9 cellular contexts compared by ENCODE assay signal in the genomic region with DNA sequence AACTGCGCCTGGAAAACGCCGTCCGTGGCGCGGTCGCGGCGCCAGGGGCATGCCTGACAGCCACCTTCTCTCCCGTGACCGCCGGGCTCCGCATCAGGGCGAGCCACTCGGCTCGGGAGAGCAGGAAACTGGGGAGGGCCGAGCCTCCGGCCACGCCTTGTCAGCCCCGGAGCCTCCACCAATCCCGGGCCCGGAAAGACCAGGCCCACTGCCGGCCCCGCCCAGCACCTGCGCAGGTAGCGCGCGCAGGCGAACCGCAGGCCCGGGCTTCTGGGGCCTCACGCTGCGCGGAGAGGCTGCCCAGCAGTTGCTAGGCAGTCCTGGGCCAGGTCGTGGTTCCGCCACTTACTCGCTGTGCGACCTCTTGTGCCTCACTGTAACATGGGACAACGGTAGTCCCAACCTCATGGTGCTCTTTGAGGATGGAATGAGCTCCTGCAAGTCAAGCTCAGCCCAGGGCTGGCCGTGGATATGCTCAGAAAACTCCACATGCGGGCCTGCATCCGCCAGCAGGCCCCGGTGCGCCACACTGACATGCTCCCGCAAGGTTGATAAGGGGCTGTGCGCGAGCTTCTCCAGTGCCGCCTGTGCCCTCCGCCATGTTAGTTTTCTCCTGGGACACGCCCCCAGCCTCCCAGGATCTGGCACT.
DNase-seq lines count a peak whose midpoint lies in the region; ATAC-seq and TF ChIP-seq lines count a peak whose summit lies in the region.
"Had no signal": no experiment of that assay in that cellular context is flagged by ENCODE, and none has a peak within 500 bp of the region (broad histone marks: within the 10 kb centered on the region; RNA-seq: fewer than 3 reads in every experiment).

No MANE protein-coding gene starts in this region.

- ATAC-seq in left cardiac atrium (peak; percentile 76 to 90), GM21717 (IDR thresholded peaks at IDR 0.05; ENCODE audit: unreplicated experiment) (no peak)

- H3K36me3 ChIP-seq in prostate gland, result no peaks in the 10 kb centered on the region

- H3K4me3 ChIP-seq in prostate gland, result peak overlapping the region; percentile 21 to 27

- no peaks in the 10 kb centered on the region for H3K27me3 ChIP-seq in prostate gland (replicated peaks; ENCODE audit: insufficient read depth)

- peaks cover 9% of the 10 kb centered on the region for H3K4me1 ChIP-seq in prostate gland (replicated peaks)

- TF ChIP-seq POLR2A in prostate gland (IDR thresholded peaks at IDR 0.05), result peak; percentile 85

- no peaks in the 10 kb centered on the region for H3K9me3 ChIP-seq in prostate gland

- DNase-seq in ELF-1 (ENCODE audit: low read depth, low spot score) (peak; percentile 93), left cardiac atrium (peak; percentile 40), prostate gland (ENCODE audit: low spot score) (peak; percentile 85), NCI-H2081 (lab: John Stamatoyannopoulos, UW) (no peak), CD1c-positive myeloid dendritic cell (ENCODE audit: extremely low spot score) (no peak), T1000 (lab: John Stamatoyannopoulos, UW) (no peak)
- peak; percentile 26 to 31 for DNase-seq in activated CD4-positive, alpha-beta T cell treated with anti-CD3 and anti-CD28 coated beads, Interleukin-2, amount 50 U/mL, for 48 hours

- 21% methylated on average over 50 of the region's 50 CpGs for WGBS in prostate gland

- peak overlapping the region; percentile 70 to 79 for H3K27ac ChIP-seq in prostate gland
- H3K27ac ChIP-seq: KMS-11 had no signal

- TF ChIP-seq CTCF in prostate gland (IDR thresholded peaks at IDR 0.05), result no peak

- intact Hi-C loops in left cardiac atrium (cut with DNase I), result loop anchor here (5.0 to 10.0 kb wide), 2 partner anchors 81 to 112 kb away; no protein-coding TSS in a partner anchor
- intact Hi-C loops in prostate gland (cut with DNase I), result no loop called here

Comparison
In these comparisons a context has a peak if more than half of its experiments do, and no peak if none do; other contexts are left out.
1. DNase-seq: peak in ELF-1 (single experiment), activated CD4-positive, alpha-beta T cell treated with anti-CD3 and anti-CD28 coated beads, Interleukin-2, amount 50 U/mL, for 48 hours (2 of 2), left cardiac atrium (single experiment) and prostate gland (single experiment); none in NCI-H2081 (0 of 2), CD1c-positive myeloid dendritic cell (single experiment) and T1000 (single experiment).